35 cellular contexts compared by ENCODE assay signal in genomic region chr12:100371146-100371545, GRCh38. TPM values are rescaled to one million over a fixed set of nuclear protein-coding genes. Genes with fewer than 3 reads are reported as not detected.
"Had no signal": no experiment of that assay in that cellular context is flagged by ENCODE, and none has a peak within 500 bp of the region (broad histone marks: within the 10 kb centered on the region; RNA-seq: fewer than 3 reads in every experiment).

No MANE protein-coding gene starts in this region.

- H3K4me3 ChIP-seq: coronary artery, dorsolateral prefrontal cortex, esophagus squamous epithelium, gastroesophageal sphincter, heart right ventricle had no signal

- H3K27ac Mint-ChIP-seq: activated CD4-positive, alpha-beta memory T cell treated with anti-CD3 and anti-CD28 coated beads, Interleukin-2, amount 10 ng/mL, durations not matched to agents 7 days and 5 days; activated CD4-positive, alpha-beta T cell treated with anti-CD3 and anti-CD28 coated beads, Interleukin-2, amount 10 ng/mL, durations not matched to agents 7 days and 5 days; activated naive CD4-positive, alpha-beta T cell treated with anti-CD3 and anti-CD28 coated beads, Interleukin-2, amount 10 ng/mL, durations not matched to agents 7 days and 5 days; activated naive CD4-positive, alpha-beta T cell treated with anti-CD3 and anti-CD28 coated beads, Interleukin-2, amount 50 U/mL, for 72 hours; activated naive CD8-positive, alpha-beta T cell treated with anti-CD3 and anti-CD28 coated beads, Interleukin-2, amount 10 ng/mL, durations not matched to agents 7 days and 5 days; activated T-cell treated with anti-CD3 and anti-CD28 coated beads, Interleukin-2, amount 50 U/mL, for 24 hours; activated T-cell treated with anti-CD3 and anti-CD28 coated beads, Interleukin-2, amount 50 U/mL, for 72 hours; dendritic cell treated with granulocyte-macrophage colony-stimulating factor and Interleukin-4, amounts not matched to agents 40 ng/mL and 50 ng/mL, for 4 days; endodermal cell had no signal

- H3K36me3 ChIP-seq: brain microvascular endothelial cell, esophagus squamous epithelium, gastroesophageal sphincter, heart right ventricle had no signal

- H3K4me1 Mint-ChIP-seq: activated CD4-positive, alpha-beta memory T cell treated with anti-CD3 and anti-CD28 coated beads, Interleukin-2, amount 10 ng/mL, durations not matched to agents 7 days and 5 days; activated CD4-positive, alpha-beta T cell treated with anti-CD3 and anti-CD28 coated beads, Interleukin-2, amount 10 ng/mL, durations not matched to agents 7 days and 5 days; activated naive CD4-positive, alpha-beta T cell treated with anti-CD3 and anti-CD28 coated beads, Interleukin-2, amount 10 ng/mL, durations not matched to agents 7 days and 5 days; activated naive CD8-positive, alpha-beta T cell treated with anti-CD3 and anti-CD28 coated beads, Interleukin-2, amount 10 ng/mL, durations not matched to agents 7 days and 5 days; central memory CD8-positive, alpha-beta T cell had no signal

- H3K9me3 Mint-ChIP-seq: activated CD4-positive, alpha-beta memory T cell treated with anti-CD3 and anti-CD28 coated beads, Interleukin-2, amount 10 ng/mL, durations not matched to agents 7 days and 5 days; activated CD4-positive, alpha-beta T cell treated with anti-CD3 and anti-CD28 coated beads, Interleukin-2, amount 10 ng/mL, durations not matched to agents 7 days and 5 days; activated naive CD4-positive, alpha-beta T cell treated with anti-CD3 and anti-CD28 coated beads, Interleukin-2, amount 10 ng/mL, durations not matched to agents 7 days and 5 days; activated naive CD8-positive, alpha-beta T cell treated with anti-CD3 and anti-CD28 coated beads, Interleukin-2, amount 10 ng/mL, durations not matched to agents 7 days and 5 days; activated T-cell treated with anti-CD3 and anti-CD28 coated beads, Interleukin-2, amount 50 U/mL, for 24 hours; central memory CD8-positive, alpha-beta T cell; dendritic cell treated with granulocyte-macrophage colony-stimulating factor and Interleukin-4, amounts not matched to agents 40 ng/mL and 50 ng/mL, for 4 days had no signal

- FAIRE-seq: astrocyte, bronchial epithelial cell had no signal

- H3K4me3 Mint-ChIP-seq: activated CD4-positive, alpha-beta memory T cell treated with anti-CD3 and anti-CD28 coated beads, Interleukin-2, amount 10 ng/mL, durations not matched to agents 7 days and 5 days; activated CD4-positive, alpha-beta T cell treated with anti-CD3 and anti-CD28 coated beads, Interleukin-2, amount 10 ng/mL, durations not matched to agents 7 days and 5 days; activated naive CD4-positive, alpha-beta T cell treated with anti-CD3 and anti-CD28 coated beads, Interleukin-2, amount 10 ng/mL, durations not matched to agents 7 days and 5 days; activated naive CD8-positive, alpha-beta T cell treated with anti-CD3 and anti-CD28 coated beads, Interleukin-2, amount 10 ng/mL, durations not matched to agents 7 days and 5 days; activated T-cell treated with anti-CD3 and anti-CD28 coated beads, Interleukin-2, amount 50 U/mL, for 24 hours; activated T-cell treated with anti-CD3 and anti-CD28 coated beads, Interleukin-2, amount 50 U/mL, for 72 hours; central memory CD8-positive, alpha-beta T cell; dendritic cell treated with granulocyte-macrophage colony-stimulating factor and Interleukin-4, amounts not matched to agents 40 ng/mL and 50 ng/mL, for 4 days; endodermal cell had no signal

- H3K36me3 Mint-ChIP-seq: activated naive CD4-positive, alpha-beta T cell treated with anti-CD3 and anti-CD28 coated beads, Interleukin-2, amount 10 ng/mL, durations not matched to agents 7 days and 5 days; activated naive CD8-positive, alpha-beta T cell treated with anti-CD3 and anti-CD28 coated beads, Interleukin-2, amount 10 ng/mL, durations not matched to agents 7 days and 5 days had no signal

- H3K27me3 ChIP-seq: brain microvascular endothelial cell, dorsolateral prefrontal cortex, esophagus squamous epithelium, gastroesophageal sphincter had no signal

- ATAC-seq: activated naive CD4-positive, alpha-beta T cell treated with anti-CD3 and anti-CD28 coated beads, Interleukin-2, amount 50 U/mL, for 72 hours; activated T-cell treated with anti-CD3 and anti-CD28 coated beads, Interleukin-2, amount 50 U/mL, for 72 hours; gastroesophageal sphincter; heart right ventricle had no signal

- DNase-seq: activated CD4-positive, alpha-beta memory T cell treated with anti-CD3 and anti-CD28 coated beads, Interleukin-2, amount 10 ng/mL, durations not matched to agents 7 days and 5 days; activated CD4-positive, alpha-beta T cell treated with anti-CD3 and anti-CD28 coated beads for 1 hour; activated CD4-positive, alpha-beta T cell treated with anti-CD3 and anti-CD28 coated beads for 4 hours; activated CD4-positive, alpha-beta T cell treated with anti-CD3 and anti-CD28 coated beads, Interleukin-2, amount 10 ng/mL, durations not matched to agents 7 days and 5 days; activated CD4-positive, alpha-beta T cell treated with anti-CD3 and anti-CD28 coated beads, Interleukin-2, amount 50 U/mL, for 4 hours; activated CD8-positive, alpha-beta memory T cell treated with anti-CD3 and anti-CD28 coated beads, Interleukin-2, amount 50 U/mL, for 48 hours; activated gamma-delta T cell; activated naive CD4-positive, alpha-beta T cell; activated naive CD4-positive, alpha-beta T cell treated with anti-CD3 and anti-CD28 coated beads, Interleukin-2, amount 10 ng/mL, durations not matched to agents 7 days and 5 days; activated naive CD8-positive, alpha-beta T cell treated with anti-CD3 and anti-CD28 coated beads, Interleukin-2, amount 10 ng/mL, durations not matched to agents 7 days and 5 days; activated T-cell treated with anti-CD3 and anti-CD28 coated beads for 4 hours; activated T-cell treated with anti-CD3 and anti-CD28 coated beads, Interleukin-2, amount 50 U/mL, for 24 hours; activated T-cell treated with anti-CD3 and anti-CD28 coated beads, Interleukin-2, amount 50 U/mL, for 72 hours; anterior cingulate cortex; brain microvascular endothelial cell; dorsolateral prefrontal cortex; effector memory CD4-positive, alpha-beta T cell; endodermal cell; erythroblast; esophagus squamous epithelium; foreskin melanocyte; heart right ventricle; T-helper 2 cell had no signal

- H3K9me3 ChIP-seq: esophagus squamous epithelium, gastroesophageal sphincter had no signal

- H3K27ac ChIP-seq: brain microvascular endothelial cell, coronary artery, dorsolateral prefrontal cortex, esophagus squamous epithelium, gastroesophageal sphincter, heart right ventricle had no signal

RNA-seq across cellular contexts. Expression of gene SLC17A8, which starts 14.3 kb away (rescaled TPM):
- total RNA-seq: activated CD4-positive, alpha-beta memory T cell treated with anti-CD3 and anti-CD28 coated beads, Interleukin-2, amount 10 ng/mL, durations not matched to agents 7 days and 5 days; activated CD4-positive, alpha-beta T cell treated with anti-CD3 and anti-CD28 coated beads, Interleukin-2, amount 10 ng/mL, durations not matched to agents 7 days and 5 days; activated naive CD4-positive, alpha-beta T cell treated with anti-CD3 and anti-CD28 coated beads, Interleukin-2, amount 50 U/mL, for 72 hours; activated naive CD8-positive, alpha-beta T cell treated with anti-CD3 and anti-CD28 coated beads, Interleukin-2, amount 10 ng/mL, durations not matched to agents 7 days and 5 days; activated T-cell treated with anti-CD3 and anti-CD28 coated beads, Interleukin-2, amount 50 U/mL, for 72 hours; astrocyte; bronchial epithelial cell; cardiac septum; esophagus squamous epithelium; fibroblast of lung; fibroblast of villous mesenchyme; gastroesophageal sphincter; glomerular endothelial cell; T-helper 1 cell treated with Interleukin-12 subunit alpha and Interleukin-12 subunit beta and Interleukin-4 antibody, amounts not matched to agents 30 ng/mL and 1 ng/mL, for 36 hours had no signal
- polyA plus RNA-seq: fibroblast of lung, heart right ventricle had no signal
